Comparison of ENCODE assay signal across 30 cellular contexts in the genomic region with DNA sequence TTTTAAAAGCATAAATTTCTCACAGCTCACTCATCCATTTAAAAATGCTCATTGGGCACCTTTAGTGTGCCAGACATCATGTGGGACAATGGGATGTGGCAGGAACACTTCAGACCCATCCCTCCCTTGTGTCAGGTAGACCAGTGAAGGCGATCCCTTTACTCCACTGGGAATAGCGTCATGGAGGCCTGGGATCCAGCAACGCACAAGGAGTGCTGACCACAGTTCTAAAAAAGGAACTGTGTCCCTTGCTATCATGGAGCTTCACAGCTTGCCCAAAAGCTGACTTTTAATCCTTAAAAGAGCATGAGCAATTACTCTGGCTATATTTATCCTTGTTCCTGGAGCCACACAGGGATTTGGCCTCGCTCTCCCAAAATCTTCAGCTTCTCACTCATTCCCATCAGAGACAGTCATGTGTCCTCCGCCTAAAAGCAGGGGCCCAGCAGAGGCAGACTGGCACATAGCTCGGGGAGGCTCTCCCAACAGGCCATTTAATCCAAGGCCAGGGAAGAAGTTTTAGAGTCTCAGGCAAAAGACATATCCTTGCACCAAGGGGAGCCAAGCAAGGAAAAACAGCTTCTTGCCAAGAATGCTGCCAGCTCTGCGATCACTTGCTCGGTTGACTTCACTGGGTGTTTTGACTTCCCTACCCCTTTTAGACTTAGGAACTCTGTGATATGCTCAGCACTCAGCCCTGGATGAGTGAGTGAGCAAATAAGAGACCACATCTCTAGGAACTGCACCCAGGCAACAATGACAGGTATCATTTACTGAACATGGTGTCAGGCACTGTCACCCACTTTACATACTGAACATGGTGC. TPM values are rescaled to one million over a fixed set of nuclear protein-coding genes. Genes with fewer than 3 reads are reported as not detected.
DNase-seq lines count a peak whose midpoint lies in the region; ATAC-seq and TF ChIP-seq lines count a peak whose summit lies in the region.
"Had no signal": no experiment of that assay in that cellular context is flagged by ENCODE, and none has a peak within 500 bp of the region (broad histone marks: within the 10 kb centered on the region; RNA-seq: fewer than 3 reads in every experiment).

No MANE protein-coding gene starts in this region.

- 0 out of 22 replicates have a peak, but pooled peaks cover 0 to 6% (median 0%) of the 10 kb centered on the region in 11 experiments for H3K36me3 ChIP-seq in BLaER1 treated with 17β-estradiol and CSF1 and Interleukin-3, amounts not matched to agents 10 nM and 100 nM
- no peaks in the 10 kb centered on the region for H3K36me3 ChIP-seq in stomach smooth muscle (ENCODE audit: control insufficient read depth in 2 of 2, insufficient read depth in 2 of 2, low read length in 2 of 2)
- H3K36me3 ChIP-seq in upper lobe of left lung: no peaks in the 10 kb centered on the region

- TF ChIP-seq POLR2A in upper lobe of left lung (IDR thresholded peaks at IDR 0.05): no peak

- intact Hi-C loops in right cardiac atrium (cut with DNase I): no loop called here

- H3K36me3 Mint-ChIP-seq in chondrocyte (ENCODE audit: low read depth): no peaks in the 10 kb centered on the region

- DNase-seq in chondrocyte (ENCODE audit: low spot score) (no peak), right cardiac atrium (no peak), upper lobe of left lung (no peak)
- DNase-seq in stimulated activated CD4-positive, alpha-beta T cell treated with anti-CD3 and anti-CD28 coated beads, Interleukin-4, amount 100 ng/mL, for 4 hours: no peak
- DNase-seq: activated CD4-positive, alpha-beta T cell treated with anti-CD3 and anti-CD28 coated beads for 4 hours; activated naive CD4-positive, alpha-beta T cell treated with anti-CD3 and anti-CD28 coated beads for 36 hours; activated T-cell treated with anti-CD3 and anti-CD28 coated beads, Interleukin-2, amount 50 U/mL, for 72 hours; amygdala; caudate nucleus; DND-41; HCEC 1CT; left cardiac atrium; mesendoderm; NCI-H1105; NCI-H2029 treated with DMSO at 0.1 percent for 48 hours; NCI-H345; NCI-H748 treated with DMSO at 0.1 percent for 48 hours; occipital lobe; retina; stimulated activated CD4-positive, alpha-beta T cell treated with anti-CD3 and anti-CD28 coated beads, Interleukin-12 subunit alpha, Interleukin-12 subunit beta, amount 100 ng/mL, for 4 hours; stimulated activated CD4-positive, alpha-beta T cell treated with anti-CD3 and anti-CD28 coated beads, Interleukin-4, amount 100 ng/mL, for 24 hours; stimulated activated naive CD4-positive, alpha-beta T cell; T-helper 17 cell had no signal

- H3K4me2 ChIP-seq in BLaER1 treated with 17β-estradiol and CSF1 and Interleukin-3, amounts not matched to agents 10 nM and 100 nM: peak overlapping the region; percentile 29 to 70 (median 51)
- H3K4me2 ChIP-seq: A549 had no signal

- H3K4me3 ChIP-seq in BLaER1 treated with 17β-estradiol and CSF1 and Interleukin-3, amounts not matched to agents 10 nM and 100 nM: no peak overlapping the region
- H3K4me3 ChIP-seq in right cardiac atrium (ENCODE audit: low read length): no peak overlapping the region
- peak overlapping the region in 1 of 2 donors; percentile 29 for H3K4me3 ChIP-seq in stomach smooth muscle (ENCODE audit: low read length in 2 of 2)
- no peak overlapping the region for H3K4me3 ChIP-seq in upper lobe of left lung
- H3K4me3 ChIP-seq: A549 had no signal

- TF ChIP-seq CTCF in chondrocyte (IDR thresholded peaks at IDR 0.05) (no peak), upper lobe of left lung (IDR thresholded peaks at IDR 0.05) (no peak)

- no peak overlapping the region for H3K9ac ChIP-seq in BLaER1 treated with 17β-estradiol and CSF1 and Interleukin-3, amounts not matched to agents 10 nM and 100 nM
- H3K9ac ChIP-seq in stomach smooth muscle (ENCODE audit: low read length in 2 of 2): peak overlapping the region in 1 of 2 donors; percentile 7

- no peaks in the 10 kb centered on the region for H3K27me3 ChIP-seq in BLaER1 treated with 17β-estradiol and CSF1 and Interleukin-3, amounts not matched to agents 10 nM and 100 nM
- H3K27me3 ChIP-seq in right cardiac atrium (ENCODE audit: control insufficient read depth, insufficient read depth) (no peaks in the 10 kb centered on the region), stomach smooth muscle (ENCODE audit: control insufficient read depth in 1 of 2, insufficient read depth in 2 of 2, low read length in 2 of 2) (no peaks in the 10 kb centered on the region), upper lobe of left lung (no peaks in the 10 kb centered on the region)

- H4K20me1 ChIP-seq in BLaER1 treated with 17β-estradiol and CSF1 and Interleukin-3, amounts not matched to agents 10 nM and 100 nM: no peaks in the 10 kb centered on the region

- H3K27ac Mint-ChIP-seq in chondrocyte (ENCODE audit: unreplicated experiment): peak overlapping the region; percentile 75
- H3K27ac Mint-ChIP-seq: activated naive CD4-positive, alpha-beta T cell treated with anti-CD3 and anti-CD28 coated beads for 36 hours; activated T-cell treated with anti-CD3 and anti-CD28 coated beads, Interleukin-2, amount 50 U/mL, for 72 hours; T-helper 17 cell; type B pancreatic cell had no signal

- H3K4me1 ChIP-seq in BLaER1 treated with 17β-estradiol and CSF1 and Interleukin-3, amounts not matched to agents 10 nM and 100 nM: peaks cover 12 to 19% (median 16%) of the 10 kb centered on the region in 10 experiments
- H3K4me1 ChIP-seq in right cardiac atrium (ENCODE audit: control insufficient read depth, insufficient read depth, low read length): peaks cover 2% of the 10 kb centered on the region
- peaks cover 29% of the 10 kb centered on the region for H3K4me1 ChIP-seq in stomach smooth muscle (ENCODE audit: control insufficient read depth, insufficient read depth, low read length)
- peaks cover 11 to 32% (median 19%) of the 10 kb centered on the region in 4 donors for H3K4me1 ChIP-seq in upper lobe of left lung
- H3K4me1 ChIP-seq: A549 had no signal

- H3K4me3 Mint-ChIP-seq in chondrocyte (ENCODE audit: unreplicated experiment): no peak overlapping the region
- H3K4me3 Mint-ChIP-seq: activated naive CD4-positive, alpha-beta T cell treated with anti-CD3 and anti-CD28 coated beads for 36 hours; activated T-cell treated with anti-CD3 and anti-CD28 coated beads, Interleukin-2, amount 50 U/mL, for 72 hours; T-helper 17 cell; type B pancreatic cell had no signal

- no peaks in the 10 kb centered on the region for H3K9me3 Mint-ChIP-seq in chondrocyte (ENCODE audit: low read depth)
- H3K9me3 Mint-ChIP-seq: activated naive CD4-positive, alpha-beta T cell treated with anti-CD3 and anti-CD28 coated beads for 36 hours; type B pancreatic cell had no signal

- no peak for TF ChIP-seq EP300 in upper lobe of left lung (IDR thresholded peaks at IDR 0.05)

- no peaks in the 10 kb centered on the region for H3K27me3 Mint-ChIP-seq in chondrocyte (ENCODE audit: low read depth)

- H3K4me1 Mint-ChIP-seq in chondrocyte (ENCODE audit: low read depth): peaks cover 43% of the 10 kb centered on the region

- H3K27ac ChIP-seq in BLaER1 treated with 17β-estradiol and CSF1 and Interleukin-3, amounts not matched to agents 10 nM and 100 nM: no peak overlapping the region
- H3K27ac ChIP-seq in right cardiac atrium (ENCODE audit: low read length) (peak overlapping the region; percentile 65), stomach smooth muscle (ENCODE audit: low read length) (peak overlapping the region; percentile 46), upper lobe of left lung (peak overlapping the region in 2 of 4 donors; percentile 44 to 46)
- H3K27ac ChIP-seq: A549 had no signal

- 63% methylated on average over 8 of the region's 8 CpGs for WGBS in right cardiac atrium
- WGBS in upper lobe of left lung, 2 donors: 69 to 86% methylated on average over 8 of the region's 8 CpGs

- ATAC-seq in right cardiac atrium (peak in 1 of 2 donors; percentile 24), upper lobe of left lung (ENCODE audit: low FRiP score in 2 of 2) (no peak), HG03439 (IDR thresholded peaks at IDR 0.05; ENCODE audit: unreplicated experiment) (no peak), HG02571 (IDR thresholded peaks at IDR 0.05; ENCODE audit: unreplicated experiment) (no peak)
- ATAC-seq: A549; activated T-cell treated with anti-CD3 and anti-CD28 coated beads, Interleukin-2, amount 50 U/mL, for 72 hours; HepG2; T-helper 17 cell had no signal

- H3K9me3 ChIP-seq in BLaER1 treated with 17β-estradiol and CSF1 and Interleukin-3, amounts not matched to agents 10 nM and 100 nM (replicated peaks in 1 of 11): peaks cover 14 to 25% (median 16%) of the 10 kb centered on the region in 11 experiments
- H3K9me3 ChIP-seq in right cardiac atrium (ENCODE audit: control insufficient read depth, low read length): no peaks in the 10 kb centered on the region
- H3K9me3 ChIP-seq in stomach smooth muscle (ENCODE audit: control insufficient read depth in 2 of 2, low read length in 2 of 2): no peaks in the 10 kb centered on the region
- no peaks in the 10 kb centered on the region for H3K9me3 ChIP-seq in upper lobe of left lung

RNA-seq across cellular contexts. Expression of a gene that starts 3.5 kb away (rescaled TPM):
- total RNA-seq in chondrocyte (19.2 to 51.0 TPM (median 50.6 TPM) in 3 replicates), right cardiac atrium (10 to 100 TPM; 11.8 to 29.8 (median 19.5) TPM), upper lobe of left lung (10 to 100 TPM in 1 of 6 donors, 1 to 10 TPM in 5; 2.4 to 16.3 (median 7.5) TPM)
- polyA plus RNA-seq in right cardiac atrium: 5.3 TPM
- total RNA-seq: activated naive CD4-positive, alpha-beta T cell treated with anti-CD3 and anti-CD28 coated beads for 36 hours had no signal

RNA-seq across cellular contexts. Expression of a gene that starts 54.0 kb away (rescaled TPM):
- total RNA-seq in chondrocyte (24.7 to 29.9 TPM (median 26.6 TPM) in 3 replicates), right cardiac atrium (10 to 100 TPM; 26.0 to 29.8 (median 28.1) TPM), upper lobe of left lung (10 to 100 TPM in 5 of 6 donors, 1 to 10 TPM in 1; 9.9 to 35.4 (median 26.9) TPM)
- 14.1 TPM for polyA plus RNA-seq in right cardiac atrium

Comparison
In these comparisons a context has a peak if more than half of its experiments do, and no peak if none do; other contexts are left out.
1. H3K27ac ChIP-seq: peak in right cardiac atrium (single experiment) and stomach smooth muscle (single experiment); none in BLaER1 treated with 17β-estradiol and CSF1 and Interleukin-3, amounts not matched to agents 10 nM and 100 nM (0 of 11).